In the genomic region with DNA sequence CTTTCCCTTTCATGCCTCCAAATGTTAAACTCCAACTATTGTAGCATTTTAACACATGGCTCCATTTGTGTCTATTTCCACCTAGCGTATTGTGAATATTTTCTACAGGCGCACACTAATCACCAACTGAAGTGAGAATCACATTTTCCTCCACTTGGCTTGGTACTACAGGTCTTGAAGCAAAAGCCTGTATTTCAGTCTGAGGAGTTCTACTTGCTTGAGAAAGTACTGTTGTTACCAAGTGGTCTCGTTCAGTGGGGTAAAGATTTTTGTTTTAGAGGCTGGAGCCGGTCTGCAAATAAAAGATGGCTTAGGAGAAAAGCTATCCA, we compare ENCODE assay signal across 8 cellular contexts. TPM values are rescaled to one million over a fixed set of nuclear protein-coding genes. Genes with fewer than 3 reads are reported as not detected.
A peak's percentile ranks its signal among the peaks of the same experiment; 100 is the strongest.
DNase-seq lines count a peak whose midpoint lies in the region; ATAC-seq and TF ChIP-seq lines count a peak whose summit lies in the region.

No MANE protein-coding gene starts in this region.

- no peak overlapping the region for H2BK15ac ChIP-seq in H9 (ENCODE audit: low read depth, low read length)

- H3T11ph ChIP-seq in H9 (ENCODE audit: low read length) = no peak overlapping the region

- peak overlapping the region; percentile 100 for H3K4me2 ChIP-seq in H9 (ENCODE audit: insufficient read depth, insufficient read length, low read length)
- peak overlapping the region; percentile 97 for H3K4me2 ChIP-seq in OCI-LY7 (ENCODE audit: low read length)

- no peak for TF ChIP-seq CTCF in GM12865 (IDR thresholded peaks at IDR 0.05; ENCODE audit: insufficient read depth, low read depth, low read length, missing control alignments)
- no peak for TF ChIP-seq CTCF in H9 (conservative IDR thresholded peaks at IDR 0.05)
- no peak for TF ChIP-seq CTCF in OCI-LY7 (conservative IDR thresholded peaks at IDR 0.05; ENCODE audit: low read length)
- no peak for TF ChIP-seq CTCF in epithelial cell of proximal tubule (conservative IDR thresholded peaks at IDR 0.05; ENCODE audit: low read depth, low read length)
- no peak for TF ChIP-seq CTCF in psoas muscle (IDR thresholded peaks at IDR 0.05)
- no peak for TF ChIP-seq CTCF in omental fat pad (IDR thresholded peaks at IDR 0.05)

- no peaks in the 10 kb centered on the region for H3K9me2 ChIP-seq in OCI-LY7 (ENCODE audit: insufficient read depth, low read length)

- no peak overlapping the region for H2BK20ac ChIP-seq in H9 (ENCODE audit: low read depth, low read length, poor library complexity, severe bottlenecking)

- no peak for ATAC-seq in psoas muscle
- ATAC-seq in omental fat pad (ENCODE audit: low FRiP score) = no peak

- peak overlapping the region; percentile 91 to 97 for H3K4me3 Mint-ChIP-seq in H9

- H3K9me3 ChIP-seq in H9 (ENCODE audit: control insufficient read depth, low read depth, low read length) (no peaks in the 10 kb centered on the region), OCI-LY7 (ENCODE audit: low read length) (no peaks in the 10 kb centered on the region; the same call in 1 of the 2 replicates), psoas muscle (no peaks in the 10 kb centered on the region)

- H3K56ac ChIP-seq in H9 (ENCODE audit: insufficient read length, low read depth, low read length) = no peak overlapping the region

- POLR2A ChIA-PET in OCI-LY7 (lab: Charles Lee) = interaction anchor here (0.6 to 2.0 kb wide), 2 partner anchors 17 to 1578 kb away, joined by 5 to 11 read pairs; no protein-coding TSS in a partner anchor

- no peak overlapping the region for H3K4ac ChIP-seq in H9 (ENCODE audit: low read depth, low read length)

- peak overlapping the region; percentile 86 for H3K9ac ChIP-seq in H9 (ENCODE audit: extremely low read depth, insufficient read length, low read length)

- 0 out of 2 replicates have a peak overlapping the region, but pooled peaks have one; percentile 92 for H3K14ac ChIP-seq in H9 (ENCODE audit: insufficient read depth, low read length)

- peaks cover 22 to 34% (median 33%) of the 10 kb centered on the region in 3 experiments for H3K36me3 Mint-ChIP-seq in H9 (ENCODE audit: insufficient read depth in 1 of 3, low read depth in 3 of 3)

- no peak overlapping the region for H2BK12ac ChIP-seq in H9 (ENCODE audit: insufficient read length, low read depth, low read length)

- peaks cover 29% of the 10 kb centered on the region for H3K36me3 ChIP-seq in OCI-LY7 (ENCODE audit: insufficient read depth, low read length)
- peaks cover 0 to 18% of the 10 kb centered on the region in 2 donors for H3K36me3 ChIP-seq in psoas muscle (ENCODE audit: insufficient read depth in 1 of 2, low read depth in 1 of 2)

- no peak overlapping the region for H2BK120ac ChIP-seq in H9 (ENCODE audit: low read depth, low read length, poor library complexity, severe bottlenecking)

- H3K4me1 Mint-ChIP-seq in H9 = peaks cover 30 to 33% of the 10 kb centered on the region in 2 experiments

- H3K27ac ChIP-seq in H9 (ENCODE audit: insufficient read length, low read depth, low read length) (peak overlapping the region; percentile 64), OCI-LY7 (ENCODE audit: low read depth, low read length, poor library complexity, severe bottlenecking) (peak overlapping the region; percentile 31), psoas muscle (no peak overlapping the region)

- no peak overlapping the region for H4K91ac ChIP-seq in H9 (ENCODE audit: insufficient read length, low read depth, low read length)

- no peak overlapping the region for H2AK5ac ChIP-seq in H9 (ENCODE audit: insufficient read length, low read length)

- no peak overlapping the region for H2BK5ac ChIP-seq in H9 (ENCODE audit: insufficient read length, low read length)

- H2AFZ ChIP-seq in H9 (ENCODE audit: low read length) = no peak overlapping the region
- H2AFZ ChIP-seq in OCI-LY7 (ENCODE audit: low read length) = peak overlapping the region; percentile 96

- 0 out of 2 replicates have a peak, but pooled peaks cover 4% of the 10 kb centered on the region for H3K4me1 ChIP-seq in H9 (ENCODE audit: insufficient read depth, low read length)
- peaks cover 19% of the 10 kb centered on the region for H3K4me1 ChIP-seq in OCI-LY7 (ENCODE audit: insufficient read depth, low read length, poor library complexity, severe bottlenecking)
- peaks cover 15% of the 10 kb centered on the region for H3K4me1 ChIP-seq in psoas muscle

- no peak overlapping the region for H4K5ac ChIP-seq in H9 (ENCODE audit: insufficient read length, low read depth, low read length)

- BruUV-seq in OCI-LY7 (replicated peaks; lab: Mats Ljungman, UMichigan) = no TSS peak

- H4K20me1 ChIP-seq in H9 (ENCODE audit: control insufficient read depth, insufficient read depth, insufficient read length) (no peaks in the 10 kb centered on the region), OCI-LY7 (ENCODE audit: insufficient read depth, low read length) (peaks cover 5% of the 10 kb centered on the region; the same call in 1 of the 2 replicates)

- DNase-seq in GM12865 (ENCODE audit: low read depth) (peak; percentile 11), H9 (no peak), OCI-LY7 (ENCODE audit: low spot score) (peak; percentile 42), epithelial cell of proximal tubule (ENCODE audit: low read depth) (no peak), psoas muscle (no peak), NCI-H2029 (lab: John Stamatoyannopoulos, UW) (no peak), omental fat pad (ENCODE audit: low spot score) (no peak), EL (no peak)

- no peaks in the 10 kb centered on the region for H3K27me3 Mint-ChIP-seq in H9 (ENCODE audit: low read depth)

- peak overlapping the region; percentile 75 for H3K4me3 ChIP-seq in GM12865 (ENCODE audit: low read depth, low read length)
- H3K4me3 ChIP-seq in OCI-LY7 (ENCODE audit: low read depth, low read length, poor library complexity, severe bottlenecking) = peak overlapping the region; percentile 82
- H3K4me3 ChIP-seq in epithelial cell of proximal tubule (ENCODE audit: low read depth, low read length) = peak overlapping the region; percentile 99
- peak overlapping the region; percentile 96 for H3K4me3 ChIP-seq in psoas muscle

- no peaks in the 10 kb centered on the region for H3K27me3 ChIP-seq in H9 (ENCODE audit: insufficient read depth, low read length)
- no peaks in the 10 kb centered on the region for H3K27me3 ChIP-seq in psoas muscle (ENCODE audit: insufficient read depth in 3 of 3, low read length in 2 of 3)

- WGBS in H9 (ENCODE audit: extremely low coverage, insufficient read length, low lambda C conversion rate) = no CpG with 5 or more reads among the region's 4 CpGs
- WGBS in psoas muscle, 3 donors = 30 to 38% (median 32%) methylated on average over 4 of the region's 4 CpGs

- no peak overlapping the region for H4K8ac ChIP-seq in H9 (replicated peaks; ENCODE audit: insufficient read length, low read depth, low read length)

- peaks cover 10% of the 10 kb centered on the region for H3K23me2 ChIP-seq in H9 (ENCODE audit: insufficient read length, low read depth, low read length, poor library complexity, severe bottlenecking)

- peaks cover 20% of the 10 kb centered on the region for H3K79me2 ChIP-seq in H9 (ENCODE audit: insufficient read depth, low read length)
- H3K79me2 ChIP-seq in OCI-LY7 (ENCODE audit: insufficient read depth, low read depth, low read length) = peaks cover 34% of the 10 kb centered on the region

- intact Hi-C loops in OCI-LY7 (cut with micrococcal nuclease; ENCODE audit: unreplicated experiment) = loop anchor here (10.0 kb wide), 1 partner anchor 1486 kb away; the partner anchor contains the start of gene RWDD3
- intact Hi-C loops in psoas muscle (cut with DNase I) = no loop called here

- no peak overlapping the region for H3K23ac ChIP-seq in H9 (ENCODE audit: insufficient read length, low read depth, low read length)

- peaks cover 3% of the 10 kb centered on the region for H3K79me1 ChIP-seq in H9 (ENCODE audit: insufficient read depth, low read depth, low read length, poor library complexity, severe bottlenecking)

- H3K9me3 Mint-ChIP-seq in H9 = peaks cover 2 to 3% of the 10 kb centered on the region in 2 experiments; a peak in 3 of 5 replicates

- H3K18ac ChIP-seq in H9 (ENCODE audit: insufficient read length, low read depth, low read length) = peak overlapping the region; percentile 84

- CTCF ChIA-PET in OCI-LY7 (lab: Charles Lee; ENCODE audit: unreplicated experiment) = no interaction called here

- peak overlapping the region; percentile 97 to 99 (median 98); a peak in 6 of 7 replicates for H3K27ac Mint-ChIP-seq in H9

RNA-seq across cellular contexts. Expression of gene PTBP2, which starts 0.6 kb away (rescaled TPM):
- total RNA-seq in H9 (2021) = 67.4 and 75.4 TPM in 2 replicates
- total RNA-seq in OCI-LY7 (2014; rRNA removed; shearing (Covaris generic)) = 36.1 and 36.9 TPM in 2 replicates
- 46.0 and 54.2 TPM in 2 replicates for total RNA-seq in OCI-LY7 (2022)
- 18.8 and 27.3 TPM in 2 replicates for total RNA-seq in epithelial cell of proximal tubule
- total RNA-seq in psoas muscle = 10 to 100 TPM in 3 of 4 donors, 1 to 10 TPM in 1; 9.2 to 20.3 (median 15.1) TPM
- polyA plus RNA-seq in psoas muscle = 1 to 10 TPM; 5.5 to 9.3 (median 6.9) TPM
- 100 to 1,000 TPM in 1 of 4 donors, 10 to 100 TPM in 3; 23.3 to 102 (median 38.9) TPM for total RNA-seq in omental fat pad

Comparison
In these comparisons a context has a peak if more than half of its experiments do, and no peak if none do; other contexts are left out.
1. DNase-seq: peak in GM12865 (single experiment) and OCI-LY7 (single experiment); none in H9 (single experiment), epithelial cell of proximal tubule (single experiment), psoas muscle (0 of 2), NCI-H2029 (single experiment), omental fat pad (single experiment) and EL (single experiment).
2. Peak in every context shown above with its lines, with median percentiles within 50 percentile points of each other: H3K4me3 ChIP-seq.